In the genomic region with DNA sequence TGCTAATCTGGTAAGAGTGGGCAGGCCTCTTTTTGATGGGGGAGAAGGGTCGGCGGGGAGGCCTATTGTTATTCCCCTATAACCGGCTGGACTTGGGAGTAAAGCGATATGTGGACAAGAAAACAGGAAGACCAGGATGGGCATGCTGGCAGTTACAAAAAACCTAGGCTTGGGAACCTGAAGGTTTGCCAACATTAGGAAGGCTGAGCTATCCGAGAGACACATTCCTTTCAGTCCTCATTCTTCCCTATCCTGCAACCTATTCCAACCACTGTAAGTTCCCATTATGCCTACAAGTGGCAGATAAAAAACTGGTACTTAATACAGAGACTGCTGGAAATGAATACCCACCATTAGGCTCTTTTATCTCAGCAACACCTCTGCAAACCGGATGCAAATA, we compare ENCODE assay signal across 33 cellular contexts. TPM values are rescaled to one million over a fixed set of nuclear protein-coding genes. Genes with fewer than 3 reads are reported as not detected.
A peak's percentile ranks its signal among the peaks of the same experiment; 100 is the strongest.
DNase-seq lines count a peak whose midpoint lies in the region; ATAC-seq and TF ChIP-seq lines count a peak whose summit lies in the region.
"Had no signal": no experiment of that assay in that cellular context is flagged by ENCODE, and none has a peak within 500 bp of the region (broad histone marks: within the 10 kb centered on the region; RNA-seq: fewer than 3 reads in every experiment).

No MANE protein-coding gene starts in this region.

- H3K9ac ChIP-seq in SK-N-SH: no peak overlapping the region
- no peak overlapping the region for H3K9ac ChIP-seq in skeletal muscle tissue (ENCODE audit: low read depth in 1 of 3, low read length in 3 of 3)

- H4K20me1 ChIP-seq in SK-N-SH (ENCODE audit: insufficient read depth): no peaks in the 10 kb centered on the region

- ATAC-seq in SK-N-SH treated with all-trans-retinoic acid at 6 μM for 48 hours: peak; percentile 71
- no peak for ATAC-seq in activated CD4-positive, CD25-positive, alpha-beta regulatory T cell treated with anti-CD3 and anti-CD28 coated beads, Interleukin-2, amount 50 U/mL, for 24 hours
- ATAC-seq: activated naive CD8-positive, alpha-beta T cell treated with anti-CD3 and anti-CD28 coated beads, Interleukin-2, amount 50 U/mL, for 24 hours; CD8-positive, alpha-beta T cell had no signal

- no peaks in the 10 kb centered on the region; the same call in 1 of the 2 replicates for H3K27me3 ChIP-seq in SK-N-SH (ENCODE audit: insufficient read depth)
- H3K27me3 ChIP-seq in adrenal gland: no peaks in the 10 kb centered on the region
- no peaks in the 10 kb centered on the region for H3K27me3 ChIP-seq in skeletal muscle tissue (ENCODE audit: control insufficient read depth in 3 of 3, insufficient read depth in 3 of 3, low read length in 3 of 3)
- H3K27me3 ChIP-seq in MG63: no peaks in the 10 kb centered on the region
- H3K27me3 ChIP-seq: body of pancreas, left lung, transverse colon had no signal

- H3K9me3 ChIP-seq in SK-N-SH: no peaks in the 10 kb centered on the region
- H3K9me3 ChIP-seq in adrenal gland (replicated peaks in 1 of 3): no peaks in the 10 kb centered on the region
- H3K9me3 ChIP-seq in skeletal muscle tissue (ENCODE audit: control insufficient read depth in 3 of 3, low read length in 3 of 3): no peaks in the 10 kb centered on the region
- no peaks in the 10 kb centered on the region for H3K9me3 ChIP-seq in MG63
- H3K9me3 ChIP-seq: body of pancreas, left lung, psoas muscle, transverse colon had no signal

- CTCF ChIA-PET in SK-N-SH (lab: Yijun Ruan, JAX): no interaction called here

- POLR2A ChIA-PET in SK-N-SH (lab: Yijun Ruan, JAX): no interaction called here

- H3K4me2 ChIP-seq in SK-N-SH: no peak overlapping the region; the same call in 1 of the 2 replicates

- no peaks in the 10 kb centered on the region for H3K79me2 ChIP-seq in SK-N-SH (ENCODE audit: insufficient read depth)

- H3K4me3 ChIP-seq in SK-N-SH (ENCODE audit: low read depth in 2 of 2, low read length in 1 of 2) (no peak overlapping the region), adrenal gland (no peak overlapping the region), fibroblast of pulmonary artery (replicated peaks; ENCODE audit: low read depth, low read length) (no peak overlapping the region), skeletal muscle tissue (ENCODE audit: low read length in 3 of 3) (no peak overlapping the region), MG63 (no peak overlapping the region)
- H3K4me3 ChIP-seq: body of pancreas, left lung, psoas muscle, transverse colon had no signal

- TF ChIP-seq CTCF in SK-N-SH (IDR thresholded peaks at IDR 0.05) (no peak), adrenal gland (IDR thresholded peaks at IDR 0.05) (no peak), fibroblast of pulmonary artery (IDR thresholded peaks at IDR 0.05; ENCODE audit: low read length, missing control alignments) (no peak)

- H3K9me2 ChIP-seq in SK-N-SH: no peaks in the 10 kb centered on the region

- H3F3A ChIP-seq in SK-N-SH (replicated peaks; ENCODE audit: insufficient read depth): no peaks in the 10 kb centered on the region

- no peak for TF ChIP-seq RAD21 in SK-N-SH (IDR thresholded peaks at IDR 0.05; ENCODE audit: low read length)

- intact Hi-C loops in adrenal gland (cut with DNase I): no loop called here

- H3K27ac ChIP-seq in SK-N-SH (ENCODE audit: low read depth in 2 of 2, low read length in 1 of 2) (peak overlapping the region in 1 of 2 experiments; percentile 80; a peak in 1 of 4 replicates), adrenal gland (peak overlapping the region in 4 of 5 donors; percentile 60 to 73 (median 69)), skeletal muscle tissue (ENCODE audit: low read depth, low read length) (peak overlapping the region; percentile 48)
- H3K27ac ChIP-seq: 22Rv1, left lung, psoas muscle had no signal

- 0 out of 4 replicates have a peak, but pooled peaks cover 0 to 7% of the 10 kb centered on the region in 2 experiments for H3K4me1 ChIP-seq in SK-N-SH (ENCODE audit: control insufficient read depth in 1 of 2, insufficient read depth in 2 of 2, low read depth in 1 of 2, low read length in 1 of 2)
- peaks cover 14 to 15% of the 10 kb centered on the region in 2 donors for H3K4me1 ChIP-seq in adrenal gland (replicated peaks in 1 of 2)
- H3K4me1 ChIP-seq in skeletal muscle tissue (ENCODE audit: control insufficient read depth in 3 of 3, insufficient read depth in 3 of 3, low read length in 3 of 3): peaks cover 0 to 7% (median 0%) of the 10 kb centered on the region in 3 donors
- H3K4me1 ChIP-seq: body of pancreas had no signal

- no peak for TF ChIP-seq EP300 in SK-N-SH (IDR thresholded peaks at IDR 0.05; ENCODE audit: borderline replicate concordance in 1 of 2, low read depth in 1 of 2, low read length in 1 of 2)

- 59% methylated on average over 6 of the region's 6 CpGs for WGBS in SK-N-SH (ENCODE audit: low lambda C conversion rate)
- 57 to 76% (median 64%) methylated on average over 5 to 6 of the region's 6 CpGs for WGBS in adrenal gland, 4 donors

- TF ChIP-seq POLR2A in adrenal gland (IDR thresholded peaks at IDR 0.05): no peak

- DNase-seq in SK-N-SH (no peak), adrenal gland (no peak), fibroblast of pulmonary artery (ENCODE audit: low read depth) (peak; percentile 38), MG63 (no peak), AG08396 (ENCODE audit: low spot score) (no peak)
- DNase-seq: activated CD4-positive, alpha-beta T cell treated with anti-CD3 and anti-CD28 coated beads, Interleukin-2, amount 50 U/mL, for 48 hours; activated naive CD4-positive, alpha-beta T cell; activated naive CD8-positive, alpha-beta T cell treated with anti-CD3 and anti-CD28 coated beads, Interleukin-2, amount 50 U/mL, for 24 hours; CD8-positive, alpha-beta T cell; cerebellar nuclear complex; GOT3; midbrain; naive B cell; NCI-H1105 treated with DMSO at 0.1 percent for 48 hours; NCI-H187 treated with DMSO at 0.1 percent for 48 hours; NCI-H2171; NCI-H82; RPMI8226; stimulated activated CD4-positive, alpha-beta T cell treated with anti-CD3 and anti-CD28 coated beads, Interleukin-15, amount 100 ng/mL, for 24 hours; stimulated activated CD4-positive, alpha-beta T cell treated with anti-CD3 and anti-CD28 coated beads, Interleukin-4, amount 100 ng/mL, for 4 hours had no signal

- H3K36me3 ChIP-seq in SK-N-SH (replicated peaks in 1 of 2; ENCODE audit: control insufficient read depth in 1 of 2, insufficient read depth in 2 of 2, low read length in 1 of 2) (no peaks in the 10 kb centered on the region), adrenal gland (replicated peaks in 1 of 2) (no peaks in the 10 kb centered on the region), skeletal muscle tissue (ENCODE audit: control insufficient read depth in 3 of 3, insufficient read depth in 3 of 3, low read length in 3 of 3) (no peaks in the 10 kb centered on the region), MG63 (no peaks in the 10 kb centered on the region)
- H3K36me3 ChIP-seq: left lung, transverse colon had no signal

- no peak overlapping the region for H2AFZ ChIP-seq in SK-N-SH (ENCODE audit: low read depth)

TF ChIP-seq in SK-N-SH treated with all-trans-retinoic acid at 6 μM for 48 hours, 23 proteins besides CTCF, POLR2A, EP300 and RAD21 (continues in another document):
- TF ChIP-seq ZNF565 (CRISPR knock-in tag; conservative IDR thresholded peaks at IDR 0.05; ENCODE audit: low read depth): no peak
- TF ChIP-seq PPARA (CRISPR knock-in tag; IDR thresholded peaks at IDR 0.05; ENCODE audit: borderline replicate concordance): no peak
- TF ChIP-seq RARB (CRISPR knock-in tag; IDR thresholded peaks at IDR 0.05): no peak
- TF ChIP-seq CSDC2 (CRISPR knock-in tag; IDR thresholded peaks at IDR 0.05): no peak
- no peak for TF ChIP-seq ZNF8 (CRISPR knock-in tag; IDR thresholded peaks at IDR 0.05)
- TF ChIP-seq ZC3H10 (CRISPR knock-in tag; IDR thresholded peaks at IDR 0.05): no peak
- no peak for TF ChIP-seq GLIS3 (CRISPR knock-in tag; IDR thresholded peaks at IDR 0.05)
- TF ChIP-seq ESRRG (CRISPR knock-in tag; IDR thresholded peaks at IDR 0.05): no peak
- no peak for TF ChIP-seq TCF4 (CRISPR knock-in tag; IDR thresholded peaks at IDR 0.05; ENCODE audit: borderline replicate concordance)

TF ChIP-seq in SK-N-SH, 30 proteins besides CTCF, POLR2A, EP300 and RAD21:
- no peak for TF ChIP-seq CHD2 (IDR thresholded peaks at IDR 0.05; ENCODE audit: low read length, partially characterized antibody)
- TF ChIP-seq FOXJ3 (CRISPR knock-in tag; IDR thresholded peaks at IDR 0.05): no peak
- no peak for TF ChIP-seq MEF2A (IDR thresholded peaks at IDR 0.05; ENCODE audit: borderline replicate concordance, low read depth)

RNA-seq across cellular contexts. Expression of a gene that starts 32.4 kb away (rescaled TPM):
- not detected in 2 replicates for polyA plus RNA-seq in SK-N-SH (2012; rRNA removed)
- not detected in 2 replicates for polyA plus RNA-seq in SK-N-SH (2012; cell fraction: cytosol; rRNA removed)
- not detected in 2 replicates for polyA plus RNA-seq in SK-N-SH (2012; cell fraction: nucleus; rRNA removed)
- not detected for total RNA-seq in adrenal gland
- not detected for polyA plus RNA-seq in adrenal gland
- not detected for total RNA-seq in skeletal muscle tissue
- not detected in 2 replicates for total RNA-seq in MG63 (2014; rRNA removed; shearing (Covaris generic); ENCODE audit: low replicate concordance)
- total RNA-seq: body of pancreas; CD8-positive, alpha-beta T cell; Daoy; HFFc6; left lung; NCI-H460; psoas muscle; SK-MEL-5; transverse colon had no signal
- polyA plus RNA-seq: IgD-negative memory B cell, psoas muscle had no signal
